ENCODE assay signal across 9 cellular contexts in genomic region chr21:41168391-41169257, GRCh38. TPM values are rescaled to one million over a fixed set of nuclear protein-coding genes. Genes with fewer than 3 reads are reported as not detected.
DNase-seq lines count a peak whose midpoint lies in the region; ATAC-seq, FAIRE-seq and TF ChIP-seq lines count a peak whose summit lies in the region.
"Had no signal": no experiment of that assay in that cellular context is flagged by ENCODE, and none has a peak within 500 bp of the region (broad histone marks: within the 10 kb centered on the region; RNA-seq: fewer than 3 reads in every experiment).

No MANE protein-coding gene starts in this region.

- H3K27me3 ChIP-seq in RWPE2 (ENCODE audit: insufficient read depth, poor library complexity, severe bottlenecking), result no peaks in the 10 kb centered on the region
- no peaks in the 10 kb centered on the region for H3K27me3 ChIP-seq in endothelial cell of umbilical vein (ENCODE audit: control insufficient read depth in 2 of 2, insufficient read depth in 2 of 2, low read length in 2 of 2)
- H3K27me3 ChIP-seq in suprapubic skin, result no peaks in the 10 kb centered on the region

- TF ChIP-seq POLR2A in endothelial cell of umbilical vein (IDR thresholded peaks at IDR 0.05; ENCODE audit: low read depth, low read length) (no peak), suprapubic skin (IDR thresholded peaks at IDR 0.05) (no peak)

- TF ChIP-seq EP300 in suprapubic skin (IDR thresholded peaks at IDR 0.05), result no peak

- ATAC-seq in RWPE2 (ENCODE audit: low read depth) (peak; percentile 22; the same call in 2 of the 3 replicates), GM21447 (IDR thresholded peaks at IDR 0.05; ENCODE audit: unreplicated experiment) (no peak), GM18517 (IDR thresholded peaks at IDR 0.05; ENCODE audit: unreplicated experiment) (no peak)

- H3K4me1 ChIP-seq in RWPE2 (ENCODE audit: insufficient read depth, poor library complexity, severe bottlenecking) (peaks cover 33% of the 10 kb centered on the region), endothelial cell of umbilical vein (ENCODE audit: control insufficient read depth, extremely low read depth, insufficient read depth, low read length) (peaks cover 32% of the 10 kb centered on the region), suprapubic skin (peaks cover 52% of the 10 kb centered on the region)

- peak overlapping the region; percentile 60 for H3K4me2 ChIP-seq in endothelial cell of umbilical vein (ENCODE audit: insufficient read depth, low read length)

- H4K20me1 ChIP-seq in endothelial cell of umbilical vein (replicated peaks; ENCODE audit: control insufficient read depth, extremely low read depth, insufficient read depth, low read length), result no peaks in the 10 kb centered on the region

- CTCF ChIA-PET in endothelial cell of umbilical vein (lab: Charles Lee), result interaction anchor here (0.5 to 4.2 kb wide), 6 partner anchors 44 to 1141 kb away, joined by 3 to 34 read pairs (median 3); no protein-coding TSS in a partner anchor

- no peaks in the 10 kb centered on the region for H3K9me1 ChIP-seq in endothelial cell of umbilical vein (replicated peaks; ENCODE audit: control insufficient read depth, extremely low read depth, insufficient read depth, low read length)

- H3K4me3 ChIP-seq in RWPE2 (ENCODE audit: severe bottlenecking) (peak overlapping the region; percentile 97), endothelial cell of umbilical vein (replicated peaks in 1 of 3; ENCODE audit: insufficient read depth in 1 of 3, low read depth in 1 of 3, low read length in 3 of 3) (peak overlapping the region; percentile 77 to 95 (median 83)), suprapubic skin (peak overlapping the region; percentile 90)

- intact Hi-C loops in endothelial cell of umbilical vein (cut with micrococcal nuclease), result loop anchor here (5.0 kb wide), 1 partner anchor 254 kb away; no protein-coding TSS in a partner anchor

- H3K9me3 ChIP-seq in RWPE2 (ENCODE audit: severe bottlenecking), result no peaks in the 10 kb centered on the region
- H3K9me3 ChIP-seq in endothelial cell of umbilical vein (replicated peaks; ENCODE audit: control insufficient read depth, insufficient read depth, low read length), result no peaks in the 10 kb centered on the region
- no peaks in the 10 kb centered on the region for H3K9me3 ChIP-seq in suprapubic skin

- H3K36me3 ChIP-seq in RWPE2 (ENCODE audit: low read depth) (peaks cover 6% of the 10 kb centered on the region; the same call in 1 of the 2 replicates), endothelial cell of umbilical vein (ENCODE audit: control insufficient read depth in 2 of 2, extremely low read depth in 1 of 2, insufficient read depth in 2 of 2, low read length in 2 of 2) (no peaks in the 10 kb centered on the region), suprapubic skin (no peaks in the 10 kb centered on the region)

- POLR2A ChIA-PET in endothelial cell of umbilical vein (lab: Charles Lee), result interaction anchor here (0.6 kb wide), 1 partner anchor 66 kb away, joined by 4 read pairs; no protein-coding TSS in a partner anchor

- peak overlapping the region; percentile 75 for H3K9ac ChIP-seq in endothelial cell of umbilical vein (replicated peaks; ENCODE audit: extremely low read depth, insufficient read depth, low read length)

- TF ChIP-seq CTCF in GM20000 (IDR thresholded peaks at IDR 0.05; ENCODE audit: extremely low read depth, missing control alignments) (no peak), RWPE2 (IDR thresholded peaks at IDR 0.05; ENCODE audit: poor library complexity, severe bottlenecking) (no peak), endothelial cell of umbilical vein (IDR thresholded peaks at IDR 0.05; ENCODE audit: extremely low read depth in 1 of 2, insufficient read depth in 1 of 2, low read depth in 1 of 2, low read length in 2 of 2) (no peak), suprapubic skin (IDR thresholded peaks at IDR 0.05) (no peak)

- WGBS in suprapubic skin, result 0% methylated on average over 41 of the region's 75 CpGs

- H3K79me2 ChIP-seq in endothelial cell of umbilical vein (ENCODE audit: control insufficient read depth, insufficient read depth, low read length), result peaks cover 15% of the 10 kb centered on the region

- DNase-seq in ACHN (peak; percentile 62), GM20000 (ENCODE audit: low spot score) (peak; percentile 45), RWPE2 (ENCODE audit: low spot score) (no peak), endothelial cell of umbilical vein (ENCODE audit: low read depth, low spot score) (peak; percentile 41), lung microvascular endothelial cell (ENCODE audit: low read depth in 2 of 2) (peak; percentile 41 to 51), suprapubic skin (ENCODE audit: low spot score in 2 of 2) (peak in 1 of 2 donors; percentile 84)

- BruUV-seq in endothelial cell of umbilical vein (replicated peaks; lab: Mats Ljungman, UMichigan), result no TSS peak

- H3K27ac ChIP-seq in RWPE2 (ENCODE audit: poor library complexity, severe bottlenecking), result peak overlapping the region; percentile 48
- peak overlapping the region; percentile 35 for H3K27ac ChIP-seq in endothelial cell of umbilical vein (ENCODE audit: insufficient read depth, low read depth, low read length)
- H3K27ac ChIP-seq in suprapubic skin, result peak overlapping the region; percentile 95

- peak overlapping the region; percentile 53 for H2AFZ ChIP-seq in endothelial cell of umbilical vein (ENCODE audit: low read depth, low read length)

- dilution Hi-C loops in endothelial cell of umbilical vein (cut with MboI; ENCODE audit: extremely low pct_ligation_motif_present, low sequenced_read_pairs), result no loop called here

- no peak for FAIRE-seq in endothelial cell of umbilical vein (lab: Jason Lieb, UNC)
- FAIRE-seq: islet of Langerhans had no signal

- in situ Hi-C loops in ACHN (cut with HindIII; ENCODE audit: low pct_ligation_motif_present, low pct_unique_long_range_greater_than_20kb, low sequenced_read_pairs), result no loop called here

TF ChIP-seq in endothelial cell of umbilical vein, 7 proteins besides CTCF, POLR2A, EP300 and RAD21:
- no peak for TF ChIP-seq MAX (IDR thresholded peaks at IDR 0.05; ENCODE audit: insufficient read depth, insufficient read length)
- TF ChIP-seq JUN (IDR thresholded peaks at IDR 0.05; ENCODE audit: borderline replicate concordance, insufficient read depth, insufficient read length, low read depth), result no peak
- no peak for TF ChIP-seq GATA2 (IDR thresholded peaks at IDR 0.05; ENCODE audit: insufficient read depth, insufficient read length, low read depth, low read length)
- no peak for TF ChIP-seq EZH2 (IDR thresholded peaks at IDR 0.05; ENCODE audit: borderline replicate concordance, low read depth, low read length, severe bottlenecking)
- no peak for TF ChIP-seq FOS (IDR thresholded peaks at IDR 0.05; ENCODE audit: borderline replicate concordance, insufficient read depth, low read length)

RNA-seq across cellular contexts. Expression of gene BACE2, which starts 0.7 kb away (rescaled TPM):
- total RNA-seq in endothelial cell of umbilical vein (128 and 184 TPM in 2 replicates), lung microvascular endothelial cell (178 and 323 TPM in 2 replicates), suprapubic skin (10 to 100 TPM; 23.9 to 59.4 (median 36.6) TPM)
- 113 and 127 TPM in 2 replicates for polyA plus RNA-seq in endothelial cell of umbilical vein
- 92.0 and 92.9 TPM in 2 replicates for polyA plus RNA-seq in endothelial cell of umbilical vein (2011; cell fraction: cytosol; rRNA removed)
- polyA plus RNA-seq in endothelial cell of umbilical vein (2011; cell fraction: nucleus; rRNA removed), result 65.5 and 87.0 TPM in 2 replicates
- polyA plus RNA-seq in endothelial cell of umbilical vein (2012), result 43.6 and 56.7 TPM in 2 replicates
- 112 and 129 TPM in 2 replicates for polyA minus RNA-seq in endothelial cell of umbilical vein
- polyA minus RNA-seq in endothelial cell of umbilical vein (2011; cell fraction: cytosol; rRNA and poly(A)+ RNA removed), result 31.9 TPM
- polyA minus RNA-seq in endothelial cell of umbilical vein (2011; cell fraction: nucleus; rRNA and poly(A)+ RNA removed), result 35.2 and 36.7 TPM in 2 replicates

Comparison
In these comparisons a context has a peak if more than half of its experiments do, and no peak if none do; other contexts are left out.
1. H3K27ac ChIP-seq: peak in every context shown above with its lines; median percentile 95 in suprapubic skin; 48 in RWPE2; 35 in endothelial cell of umbilical vein.